9 cellular contexts compared by ENCODE assay signal in genomic region chr14:104933721-104934379, GRCh38. TPM values are rescaled to one million over a fixed set of nuclear protein-coding genes. Genes with fewer than 3 reads are reported as not detected.
DNase-seq lines count a peak whose midpoint lies in the region; ATAC-seq and TF ChIP-seq lines count a peak whose summit lies in the region.
"Had no signal": no experiment of that assay in that cellular context is flagged by ENCODE, and none has a peak within 500 bp of the region (broad histone marks: within the 10 kb centered on the region; RNA-seq: fewer than 3 reads in every experiment).

No MANE protein-coding gene starts in this region.

- no peak for DNase-seq in activated naive CD4-positive, alpha-beta T cell treated with anti-CD3 and anti-CD28 coated beads, Interleukin-2, amount 50 U/mL, for 16 hours
- no peak for DNase-seq in central memory CD8-positive, alpha-beta T cell (ENCODE audit: low spot score in 2 of 2)
- DNase-seq in lower lobe of right lung (peak; percentile 30), upper lobe of right lung (peak; percentile 64), NCI-H69 (lab: John Stamatoyannopoulos, UW) (no peak)
- DNase-seq: DMS153 had no signal

- TF ChIP-seq CTCF in lower lobe of right lung (IDR thresholded peaks at IDR 0.05) (no peak), upper lobe of right lung (IDR thresholded peaks at IDR 0.05) (no peak)

- intact Hi-C loops in lower lobe of right lung (cut with DNase I) (no loop called here), upper lobe of right lung (cut with DNase I) (no loop called here)

- ATAC-seq in central memory CD8-positive, alpha-beta T cell (replicated peaks; ENCODE audit: extremely low read depth, poor library complexity, severe bottlenecking) = no peak
- ATAC-seq in lower lobe of right lung (no peak), upper lobe of right lung (no peak), HG02571 (IDR thresholded peaks at IDR 0.05; ENCODE audit: unreplicated experiment) (no peak), GM19455 (IDR thresholded peaks at IDR 0.05; ENCODE audit: unreplicated experiment) (no peak)

- no peak overlapping the region for H3K27ac Mint-ChIP-seq in activated naive CD4-positive, alpha-beta T cell treated with anti-CD3 and anti-CD28 coated beads, Interleukin-2, amount 50 U/mL, for 24 hours
- H3K27ac Mint-ChIP-seq in central memory CD8-positive, alpha-beta T cell (ENCODE audit: low read depth) = no peak overlapping the region

- H3K4me1 Mint-ChIP-seq in activated naive CD4-positive, alpha-beta T cell treated with anti-CD3 and anti-CD28 coated beads, Interleukin-2, amount 50 U/mL, for 24 hours = peaks cover 8% of the 10 kb centered on the region
- H3K4me1 Mint-ChIP-seq in central memory CD8-positive, alpha-beta T cell = peaks cover 5% of the 10 kb centered on the region

- H3K4me3 Mint-ChIP-seq in activated naive CD4-positive, alpha-beta T cell treated with anti-CD3 and anti-CD28 coated beads, Interleukin-2, amount 50 U/mL, for 24 hours = peak overlapping the region; percentile 86
- peak overlapping the region; percentile 66 for H3K4me3 Mint-ChIP-seq in central memory CD8-positive, alpha-beta T cell

- H3K27me3 Mint-ChIP-seq in activated naive CD4-positive, alpha-beta T cell treated with anti-CD3 and anti-CD28 coated beads, Interleukin-2, amount 50 U/mL, for 24 hours = no peaks in the 10 kb centered on the region
- H3K27me3 Mint-ChIP-seq in central memory CD8-positive, alpha-beta T cell = peaks cover 28% of the 10 kb centered on the region

- no peaks in the 10 kb centered on the region for H3K9me3 Mint-ChIP-seq in activated naive CD4-positive, alpha-beta T cell treated with anti-CD3 and anti-CD28 coated beads, Interleukin-2, amount 50 U/mL, for 24 hours
- H3K9me3 Mint-ChIP-seq in central memory CD8-positive, alpha-beta T cell = no peaks in the 10 kb centered on the region

- H3K4me3 ChIP-seq in lower lobe of right lung = peak overlapping the region; percentile 69
- peak overlapping the region; percentile 52 for H3K4me3 ChIP-seq in upper lobe of right lung

- H3K27ac ChIP-seq in lower lobe of right lung = no peak overlapping the region
- H3K27ac ChIP-seq in upper lobe of right lung = no peak overlapping the region

- H3K36me3 Mint-ChIP-seq in activated naive CD4-positive, alpha-beta T cell treated with anti-CD3 and anti-CD28 coated beads, Interleukin-2, amount 50 U/mL, for 24 hours = no peaks in the 10 kb centered on the region
- peaks cover 4% of the 10 kb centered on the region for H3K36me3 Mint-ChIP-seq in central memory CD8-positive, alpha-beta T cell (ENCODE audit: insufficient read depth)

- H3K9me3 ChIP-seq in lower lobe of right lung (no peaks in the 10 kb centered on the region), upper lobe of right lung (no peaks in the 10 kb centered on the region)

- peaks cover 20% of the 10 kb centered on the region for H3K4me1 ChIP-seq in lower lobe of right lung
- no peaks in the 10 kb centered on the region for H3K4me1 ChIP-seq in upper lobe of right lung

- H3K27me3 ChIP-seq in lower lobe of right lung (ENCODE audit: low read depth) (peaks cover 6% of the 10 kb centered on the region), upper lobe of right lung (no peaks in the 10 kb centered on the region)

- no peaks in the 10 kb centered on the region for H3K36me3 ChIP-seq in lower lobe of right lung
- H3K36me3 ChIP-seq in upper lobe of right lung = no peaks in the 10 kb centered on the region

RNA-seq across cellular contexts. Expression of gene PLD4, which starts 9.2 kb away (rescaled TPM):
- total RNA-seq in lower lobe of right lung (1.2 TPM), upper lobe of right lung (3.1 TPM)

RNA-seq across cellular contexts. Expression of gene AHNAK2, which starts 44.3 kb away (rescaled TPM):
- 10.8 TPM for total RNA-seq in lower lobe of right lung
- 13.7 TPM for total RNA-seq in upper lobe of right lung

RNA-seq across cellular contexts. Expression of gene CLBA1, which starts 51.7 kb away (rescaled TPM):
- total RNA-seq in lower lobe of right lung = 10.5 TPM
- total RNA-seq in upper lobe of right lung = 6.9 TPM

Comparison
In these comparisons a context has a peak if more than half of its experiments do, and no peak if none do; other contexts are left out.
1. DNase-seq: peak in lower lobe of right lung (single experiment) and upper lobe of right lung (single experiment); none in activated naive CD4-positive, alpha-beta T cell treated with anti-CD3 and anti-CD28 coated beads, Interleukin-2, amount 50 U/mL, for 16 hours (single experiment), central memory CD8-positive, alpha-beta T cell (0 of 2) and NCI-H69 (single experiment).